In genomic region chr1:225694151-225694603, GRCh38 we compare ENCODE assay signal across 11 cellular contexts. TPM values are rescaled to one million over a fixed set of nuclear protein-coding genes. Genes with fewer than 3 reads are reported as not detected.
DNase-seq lines count a peak whose midpoint lies in the region; ATAC-seq, FAIRE-seq and TF ChIP-seq lines count a peak whose summit lies in the region.
"Had no signal": no experiment of that assay in that cellular context is flagged by ENCODE, and none has a peak within 500 bp of the region (broad histone marks: within the 10 kb centered on the region; RNA-seq: fewer than 3 reads in every experiment).

No MANE protein-coding gene starts in this region.

- intact Hi-C loops in left lung (cut with DNase I) (no loop called here), upper lobe of right lung (cut with DNase I) (no loop called here)

- no peak overlapping the region for H3K4me3 ChIP-seq in bronchial epithelial cell (ENCODE audit: low read depth, low read length)
- no peak overlapping the region for H3K4me3 ChIP-seq in left lung
- H3K4me3 ChIP-seq in upper lobe of right lung: no peak overlapping the region

- ATAC-seq in left lung (peak; percentile 83), upper lobe of right lung (peak; percentile 90)
- ATAC-seq: activated CD8-positive, alpha-beta T cell treated with anti-CD3 and anti-CD28 coated beads for 36 hours had no signal

- H3K4me1 ChIP-seq in left lung (peaks cover 7 to 14% of the 10 kb centered on the region in 2 donors), upper lobe of right lung (peaks cover 27% of the 10 kb centered on the region)

- no peak for FAIRE-seq in bronchial epithelial cell (lab: Jason Lieb, UNC)
- FAIRE-seq: G401.6 had no signal

- H3K36me3 ChIP-seq in bronchial epithelial cell (ENCODE audit: control insufficient read depth, insufficient read depth, low read length) (no peaks in the 10 kb centered on the region), left lung (no peaks in the 10 kb centered on the region), upper lobe of right lung (no peaks in the 10 kb centered on the region)

- no peaks in the 10 kb centered on the region for H3K9me3 ChIP-seq in left lung
- H3K9me3 ChIP-seq in upper lobe of right lung: no peaks in the 10 kb centered on the region

- H3K27ac ChIP-seq in left lung: peak overlapping the region; percentile 45 to 72
- H3K27ac ChIP-seq in upper lobe of right lung: peak overlapping the region; percentile 19

- DNase-seq in NCI-H146 treated with DMSO at 0.1 percent for 48 hours (lab: John Stamatoyannopoulos, UW; ENCODE audit: unreplicated experiment) (peak; percentile 54), bronchial epithelial cell (ENCODE audit: low read depth) (peak; percentile 50), left lung (no peak), upper lobe of right lung (no peak), amniotic stem cell (lab: John Stamatoyannopoulos, UW) (no peak), inferior parietal cortex (ENCODE audit: extremely low spot score) (no peak), NCI-H2081 treated with DMSO at 0.1 percent for 48 hours (lab: John Stamatoyannopoulos, UW) (no peak)
- DNase-seq: activated CD8-positive, alpha-beta T cell treated with anti-CD3 and anti-CD28 coated beads for 36 hours; HCEC 1CT; occipital lobe had no signal

- TF ChIP-seq CTCF in bronchial epithelial cell (IDR thresholded peaks at IDR 0.05; ENCODE audit: insufficient read depth, low read length, severe bottlenecking) (no peak), left lung (IDR thresholded peaks at IDR 0.05) (no peak), upper lobe of right lung (IDR thresholded peaks at IDR 0.05) (no peak)

- no peaks in the 10 kb centered on the region for H3K27me3 ChIP-seq in bronchial epithelial cell (ENCODE audit: control insufficient read depth, insufficient read depth, low read length)
- H3K27me3 ChIP-seq in left lung: no peaks in the 10 kb centered on the region
- no peaks in the 10 kb centered on the region for H3K27me3 ChIP-seq in upper lobe of right lung

RNA-seq across cellular contexts. Expression of gene ENAH, which starts 41.3 kb away (rescaled TPM):
- total RNA-seq in bronchial epithelial cell (50.0 and 101 TPM in 2 replicates), left lung (100 to 1,000 TPM; 106 to 142 TPM), upper lobe of right lung (67.4 TPM)

Comparison
In these comparisons a context has a peak if more than half of its experiments do, and no peak if none do; other contexts are left out.
1. DNase-seq: peak in NCI-H146 treated with DMSO at 0.1 percent for 48 hours (single experiment) and bronchial epithelial cell (single experiment); none in left lung (0 of 2), upper lobe of right lung (single experiment), amniotic stem cell (single experiment), inferior parietal cortex (single experiment) and NCI-H2081 treated with DMSO at 0.1 percent for 48 hours (single experiment).